8 cellular contexts compared by ENCODE assay signal in the genomic region with DNA sequence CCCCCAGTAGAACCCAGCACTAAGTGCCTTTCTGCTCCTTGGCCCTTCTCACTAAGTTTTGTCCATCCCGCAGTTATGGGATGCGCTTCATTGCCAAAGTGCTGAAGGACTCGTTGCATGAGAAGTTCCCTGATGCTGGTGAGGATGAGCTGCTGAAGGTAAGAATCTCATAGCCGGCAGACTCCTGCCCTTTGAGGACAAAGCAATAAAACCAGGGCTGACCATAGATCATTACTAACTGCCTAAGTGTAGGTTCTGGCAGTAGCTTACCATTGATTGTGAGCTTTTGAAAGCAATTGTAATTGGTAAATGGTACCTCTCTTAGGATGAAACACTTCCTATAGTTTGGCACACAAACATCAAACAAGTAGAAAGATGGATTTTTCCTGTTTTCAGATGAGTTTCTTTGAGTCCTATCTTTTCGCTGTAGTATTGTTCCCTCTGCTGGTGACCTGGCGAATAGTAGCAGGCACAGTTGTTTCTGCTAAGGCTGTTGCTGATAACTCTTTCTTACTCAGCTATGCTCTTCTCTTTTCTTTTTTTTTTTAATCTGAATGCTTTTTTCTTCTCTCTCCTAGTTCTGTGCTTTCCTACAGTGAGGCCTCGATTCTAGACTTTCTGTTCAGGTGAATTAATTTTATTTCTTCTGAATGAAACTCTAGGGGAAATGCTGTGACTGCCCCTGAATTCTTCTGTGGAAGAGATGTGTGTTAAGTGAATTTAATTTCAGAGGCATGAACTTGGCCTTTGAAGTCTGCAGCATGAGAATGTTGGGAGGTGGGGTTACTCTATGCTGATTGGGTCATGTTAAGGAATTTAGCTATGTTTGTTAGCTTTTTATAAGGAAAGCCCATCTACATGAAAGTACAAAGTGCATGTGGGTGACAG. TPM values are rescaled to one million over a fixed set of nuclear protein-coding genes. Genes with fewer than 3 reads are reported as not detected.
DNase-seq lines count a peak whose midpoint lies in the region; ATAC-seq, FAIRE-seq and TF ChIP-seq lines count a peak whose summit lies in the region.

No MANE protein-coding gene starts in this region.

- no peak for FAIRE-seq in RCC 7860 (lab: Jason Lieb, UNC)

- H3K4me3 ChIP-seq in BE2C (ENCODE audit: low read depth, low read length) (no peak overlapping the region), H7 (ENCODE audit: insufficient read depth, low read depth, low read length) (no peak overlapping the region)

- H3K27me3 Mint-ChIP-seq in activated naive CD8-positive, alpha-beta T cell treated with anti-CD3 and anti-CD28 coated beads for 36 hours, result no peaks in the 10 kb centered on the region
- H3K27me3 Mint-ChIP-seq in progenitor cell of endocrine pancreas, result no peaks in the 10 kb centered on the region

- no peaks in the 10 kb centered on the region for H3K9me3 ChIP-seq in BE2C

- no peak overlapping the region for H3K4me3 Mint-ChIP-seq in activated naive CD8-positive, alpha-beta T cell treated with anti-CD3 and anti-CD28 coated beads for 36 hours
- no peak overlapping the region for H3K4me3 Mint-ChIP-seq in progenitor cell of endocrine pancreas (ENCODE audit: low read depth)

- H3K4me1 Mint-ChIP-seq in activated naive CD8-positive, alpha-beta T cell treated with anti-CD3 and anti-CD28 coated beads for 36 hours, result peaks cover 25% of the 10 kb centered on the region
- H3K4me1 Mint-ChIP-seq in progenitor cell of endocrine pancreas (ENCODE audit: low read depth), result no peaks in the 10 kb centered on the region

- H3K36me3 ChIP-seq in BE2C (peaks cover 7% of the 10 kb centered on the region), H7 (replicated peaks; ENCODE audit: control insufficient read depth, insufficient read depth, low read length) (peaks cover 22% of the 10 kb centered on the region)

- 0 out of 2 replicates have a peak, but pooled peaks cover 3% of the 10 kb centered on the region for H3K4me1 ChIP-seq in BE2C

- no peaks in the 10 kb centered on the region for H3K9me3 Mint-ChIP-seq in activated naive CD8-positive, alpha-beta T cell treated with anti-CD3 and anti-CD28 coated beads for 36 hours
- no peaks in the 10 kb centered on the region for H3K9me3 Mint-ChIP-seq in progenitor cell of endocrine pancreas (ENCODE audit: low read depth)

- H3K27ac Mint-ChIP-seq in activated naive CD8-positive, alpha-beta T cell treated with anti-CD3 and anti-CD28 coated beads for 36 hours, result no peak overlapping the region
- H3K27ac Mint-ChIP-seq in progenitor cell of endocrine pancreas, result peak overlapping the region; percentile 29

- ATAC-seq in GM21528 (IDR thresholded peaks at IDR 0.05; ENCODE audit: low FRiP score, unreplicated experiment) (no peak), HG02981 (IDR thresholded peaks at IDR 0.05; ENCODE audit: unreplicated experiment) (no peak)

- peak; percentile 57 for DNase-seq in BE2C
- DNase-seq in H7, result peak; percentile 32
- DNase-seq in RCC 7860 (ENCODE audit: low spot score), result peak; percentile 33
- peak; percentile 7 for DNase-seq in activated naive CD8-positive, alpha-beta T cell treated with anti-CD3 and anti-CD28 coated beads for 36 hours
- DNase-seq in head of caudate nucleus, result peak in 39 of 42 donors; percentile 45 to 91 (median 76)
- DNase-seq in progenitor cell of endocrine pancreas (ENCODE audit: low spot score, unreplicated experiment), result peak; percentile 22

- intact Hi-C loops in head of caudate nucleus (cut with DNase I), result loop anchor here (5.0 kb wide), 1 partner anchor 120 kb away; no protein-coding TSS in a partner anchor

- peaks cover 44% of the 10 kb centered on the region for H3K36me3 Mint-ChIP-seq in activated naive CD8-positive, alpha-beta T cell treated with anti-CD3 and anti-CD28 coated beads for 36 hours
- H3K36me3 Mint-ChIP-seq in progenitor cell of endocrine pancreas (ENCODE audit: insufficient read depth), result peaks cover 31% of the 10 kb centered on the region

- TF ChIP-seq CTCF in BE2C (IDR thresholded peaks at IDR 0.05; ENCODE audit: low read depth, low read length) (peak; percentile 89), progenitor cell of endocrine pancreas (IDR thresholded peaks at IDR 0.05; ENCODE audit: unreplicated experiment) (peak; percentile 89)

- no peaks in the 10 kb centered on the region for H3K27me3 ChIP-seq in BE2C
- H3K27me3 ChIP-seq in H7 (ENCODE audit: control insufficient read depth, insufficient read depth, low read length), result no peaks in the 10 kb centered on the region

RNA-seq across cellular contexts. Expression of a gene that starts 47.4 kb away (rescaled TPM):
- polyA plus RNA-seq in BE2C (2012; ENCODE audit: insufficient read depth, insufficient read length, low read depth), result 16.7 TPM
- 3.3 and 6.0 TPM in 2 replicates for total RNA-seq in H7 (2014; rRNA removed; shearing (Covaris generic))
- total RNA-seq in activated naive CD8-positive, alpha-beta T cell treated with anti-CD3 and anti-CD28 coated beads for 36 hours, result 10 to 100 TPM; 28.9 to 30.3 TPM
- total RNA-seq in progenitor cell of endocrine pancreas, result 30.0 and 34.6 TPM in 2 replicates

Comparison
In these comparisons a context has a peak if more than half of its experiments do, and no peak if none do; other contexts are left out.
1. DNase-seq: peak in every context shown above with its lines; median percentile 76 in head of caudate nucleus; 57 in BE2C; 33 in RCC 7860; 32 in H7; 22 in progenitor cell of endocrine pancreas; 7 in activated naive CD8-positive, alpha-beta T cell treated with anti-CD3 and anti-CD28 coated beads for 36 hours.